In genomic region chr3:155549087-155549486, GRCh38 we compare ENCODE assay signal across 12 cellular contexts.
DNase-seq lines count a peak whose midpoint lies in the region; ATAC-seq and TF ChIP-seq lines count a peak whose summit lies in the region.
"Had no signal": no experiment of that assay in that cellular context is flagged by ENCODE, and none has a peak within 500 bp of the region (broad histone marks: within the 10 kb centered on the region; RNA-seq: fewer than 3 reads in every experiment).

No MANE protein-coding gene starts in this region.

- DNase-seq in naive B cell (peak; percentile 3), NCI-H2171 (lab: John Stamatoyannopoulos, UW) (no peak), spleen (no peak), HEK293T (ENCODE audit: extremely low spot score) (no peak), NCI-H2107 (lab: John Stamatoyannopoulos, UW) (no peak)
- DNase-seq: aorta, erythroblast, NCI-H1092 had no signal

- 36 to 46% (median 40%) methylated on average over 2 of the region's 2 CpGs for WGBS in spleen, 5 donors

- no peaks in the 10 kb centered on the region for H3K36me3 Mint-ChIP-seq in naive B cell

- CTCF ChIA-PET in HEK293T (lab: Yijun Ruan, JAX): no interaction called here

- H3K9me3 ChIP-seq in spleen: no peaks in the 10 kb centered on the region

- H3K4me1 Mint-ChIP-seq in naive B cell: peaks cover 17 to 21% (median 21%) of the 10 kb centered on the region in 3 donors

- peak overlapping the region in 4 of 6 donors; percentile 2 to 81 (median 50) for H3K27ac Mint-ChIP-seq in naive B cell

- H3K27me3 Mint-ChIP-seq in naive B cell: peaks cover 0 to 11% (median 0%) of the 10 kb centered on the region in 3 donors

- H3K4me3 ChIP-seq in spleen: no peak overlapping the region

- no peak for TF ChIP-seq POLR2A in spleen (IDR thresholded peaks at IDR 0.05)

- no peak overlapping the region for H3K27ac ChIP-seq in spleen

- no peak overlapping the region for H3K4me3 Mint-ChIP-seq in naive B cell

- intact Hi-C loops in spleen (cut with DNase I; ENCODE audit: low total_unique reads): no loop called here

- ATAC-seq in GM18870 (IDR thresholded peaks at IDR 0.05; ENCODE audit: unreplicated experiment): peak; percentile 96
- peak; percentile 92 for ATAC-seq in GM21619 (IDR thresholded peaks at IDR 0.05; ENCODE audit: unreplicated experiment)
- peak; percentile 65 for ATAC-seq in HG03280 (IDR thresholded peaks at IDR 0.05; ENCODE audit: unreplicated experiment)
- peak; percentile 87 to 90 for ATAC-seq in naive B cell (ENCODE audit: low read depth in 2 of 2)
- ATAC-seq: Panc1 had no signal

- H3K27me3 ChIP-seq in spleen (replicated peaks in 1 of 7): no peaks in the 10 kb centered on the region

- H3K36me3 ChIP-seq in spleen: no peaks in the 10 kb centered on the region

- POLR2A ChIA-PET in HEK293T (lab: Yijun Ruan, JAX): no interaction called here

- no peak for TF ChIP-seq CTCF in spleen (IDR thresholded peaks at IDR 0.05 in 8 of 11, conservative IDR thresholded peaks at IDR 0.05 in 3 of 11)

- H3K4me1 ChIP-seq in spleen: peaks cover 0 to under 1% (median 0%) of the 10 kb centered on the region in 6 donors

- H3K9me3 Mint-ChIP-seq in naive B cell: no peaks in the 10 kb centered on the region

TF ChIP-seq in HEK293T, 16 proteins besides CTCF, POLR2A, EP300 and RAD21:
- TF ChIP-seq FOXK2 (IDR thresholded peaks at IDR 0.05) (no peak), PKNOX1 (IDR thresholded peaks at IDR 0.05) (no peak), FOXM1 (IDR thresholded peaks at IDR 0.05; ENCODE audit: borderline replicate concordance) (no peak), FOXA1 (IDR thresholded peaks at IDR 0.05) (no peak)
